In the genomic region with DNA sequence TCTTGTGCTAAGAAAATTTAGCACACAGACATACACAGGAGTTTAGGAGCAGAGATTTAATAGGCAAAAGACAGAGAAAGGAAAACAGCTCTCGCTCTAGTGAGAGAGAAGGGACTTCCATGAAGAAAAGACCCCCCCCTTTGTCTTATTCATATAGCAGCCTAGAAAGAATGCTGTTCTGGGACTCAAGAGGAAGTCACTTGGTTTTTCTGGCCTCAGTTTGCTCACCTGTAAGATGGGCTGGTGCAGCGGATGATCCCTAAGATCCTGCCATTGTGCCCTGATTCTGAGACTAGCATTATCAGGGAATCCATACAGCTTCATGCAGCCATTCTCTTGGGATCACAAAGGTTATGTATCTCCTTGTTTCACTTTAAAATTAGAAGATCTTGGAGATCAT, we compare ENCODE assay signal across 17 cellular contexts. TPM values are rescaled to one million over a fixed set of nuclear protein-coding genes. Genes with fewer than 3 reads are reported as not detected.
DNase-seq lines count a peak whose midpoint lies in the region; ATAC-seq and TF ChIP-seq lines count a peak whose summit lies in the region.
"Had no signal": no experiment of that assay in that cellular context is flagged by ENCODE, and none has a peak within 500 bp of the region (broad histone marks: within the 10 kb centered on the region; RNA-seq: fewer than 3 reads in every experiment).

No MANE protein-coding gene starts in this region.

- H3K4me2 ChIP-seq in OCI-LY7 (ENCODE audit: low read length): peak overlapping the region; percentile 50; the same call in 1 of the 2 replicates

- H3K79me2 ChIP-seq in OCI-LY7 (ENCODE audit: insufficient read depth, low read depth, low read length): no peaks in the 10 kb centered on the region

- H3K27ac Mint-ChIP-seq in MCF 10A (ENCODE audit: low read depth, unreplicated experiment): no peak overlapping the region
- H3K27ac Mint-ChIP-seq in Calu3 (ENCODE audit: unreplicated experiment): peak overlapping the region; percentile 54
- H3K27ac Mint-ChIP-seq in naive B cell: peak overlapping the region in 5 of 6 donors; percentile 9 to 67 (median 51)
- H3K27ac Mint-ChIP-seq: CD4-positive, alpha-beta memory T cell had no signal

- H3K4me3 Mint-ChIP-seq in MCF 10A (ENCODE audit: unreplicated experiment) (no peak overlapping the region), Calu3 (ENCODE audit: low read depth, unreplicated experiment) (no peak overlapping the region), naive B cell (peak overlapping the region in 5 of 8 donors; percentile 47 to 62 (median 53))
- H3K4me3 Mint-ChIP-seq: CD4-positive, alpha-beta memory T cell had no signal

- H3K9me2 ChIP-seq in OCI-LY7 (ENCODE audit: insufficient read depth, low read length): no peaks in the 10 kb centered on the region

- H3K27me3 Mint-ChIP-seq in MCF 10A (ENCODE audit: insufficient read depth, unreplicated experiment): no peaks in the 10 kb centered on the region
- H3K27me3 Mint-ChIP-seq in Calu3 (ENCODE audit: unreplicated experiment): no peaks in the 10 kb centered on the region
- no peaks in the 10 kb centered on the region for H3K27me3 Mint-ChIP-seq in naive B cell

- H3K4me1 Mint-ChIP-seq in MCF 10A (ENCODE audit: insufficient read depth, unreplicated experiment) (peaks cover 14% of the 10 kb centered on the region), Calu3 (ENCODE audit: low read depth, unreplicated experiment) (peaks cover 26% of the 10 kb centered on the region), naive B cell (peaks cover 16 to 30% (median 25%) of the 10 kb centered on the region in 3 donors)

- H2AFZ ChIP-seq in OCI-LY7 (ENCODE audit: low read length): no peak overlapping the region

- no peaks in the 10 kb centered on the region for H4K20me1 ChIP-seq in OCI-LY7 (ENCODE audit: insufficient read depth, low read length)

- H3K36me3 Mint-ChIP-seq in MCF 10A (ENCODE audit: insufficient read depth, unreplicated experiment): no peaks in the 10 kb centered on the region
- no peaks in the 10 kb centered on the region for H3K36me3 Mint-ChIP-seq in Calu3 (ENCODE audit: insufficient read depth, unreplicated experiment)
- H3K36me3 Mint-ChIP-seq in naive B cell: no peaks in the 10 kb centered on the region
- H3K36me3 Mint-ChIP-seq: CD4-positive, alpha-beta memory T cell had no signal

- H3K27me3 ChIP-seq in breast epithelium: no peaks in the 10 kb centered on the region
- H3K27me3 ChIP-seq in uterus: no peaks in the 10 kb centered on the region

- H3K36me3 ChIP-seq in breast epithelium: no peaks in the 10 kb centered on the region
- no peaks in the 10 kb centered on the region for H3K36me3 ChIP-seq in OCI-LY7 (ENCODE audit: insufficient read depth, low read length)
- H3K36me3 ChIP-seq in uterus: no peaks in the 10 kb centered on the region
- H3K36me3 ChIP-seq: HAP-1 had no signal

- TF ChIP-seq POLR2A in breast epithelium (IDR thresholded peaks at IDR 0.05) (no peak), uterus (IDR thresholded peaks at IDR 0.05) (no peak)

- CTCF ChIA-PET in MCF 10A (lab: Yijun Ruan, JAX): interaction anchor here (1.4 kb wide), 1 partner anchor 194 kb away, joined by 7 read pairs; no protein-coding TSS in a partner anchor
- CTCF ChIA-PET in Calu3 (lab: Charles Lee): interaction anchor here (0.6 to 0.7 kb wide), 2 partner anchors 118 to 168 kb away, joined by 4 read pairs; no protein-coding TSS in a partner anchor
- CTCF ChIA-PET in OCI-LY7 (lab: Charles Lee; ENCODE audit: unreplicated experiment): no interaction called here

- ATAC-seq in naive B cell (ENCODE audit: low read depth in 2 of 2) (no peak), GM19397 (IDR thresholded peaks at IDR 0.05; ENCODE audit: unreplicated experiment) (no peak)

- intact Hi-C loops in breast epithelium (cut with DNase I; ENCODE audit: low total_unique reads): loop anchor here (10.0 kb wide), 1 partner anchor 52 kb away; no protein-coding TSS in a partner anchor
- intact Hi-C loops in MCF 10A (cut with micrococcal nuclease): loop anchor here (10.0 kb wide), 1 partner anchor 322 kb away; no protein-coding TSS in a partner anchor
- intact Hi-C loops in Calu3 (cut with micrococcal nuclease; ENCODE audit: unreplicated experiment): no loop called here
- intact Hi-C loops in OCI-LY7 (cut with micrococcal nuclease; ENCODE audit: unreplicated experiment): no loop called here
- intact Hi-C loops in uterus (cut with DNase I; ENCODE audit: low total_unique reads): no loop called here

- H3K27ac ChIP-seq in breast epithelium (peak overlapping the region; percentile 29 to 61), OCI-LY7 (ENCODE audit: low read depth, low read length, poor library complexity, severe bottlenecking) (no peak overlapping the region), uterus (no peak overlapping the region)
- H3K27ac ChIP-seq: 22Rv1, C4-2B had no signal

- H3K4me1 ChIP-seq in breast epithelium (peaks cover 6 to 8% of the 10 kb centered on the region in 2 donors), OCI-LY7 (ENCODE audit: insufficient read depth, low read length, poor library complexity, severe bottlenecking) (peaks cover 22% of the 10 kb centered on the region), uterus (no peaks in the 10 kb centered on the region)

- TF ChIP-seq CTCF in breast epithelium (IDR thresholded peaks at IDR 0.05) (no peak), MCF 10A (IDR thresholded peaks at IDR 0.05; ENCODE audit: unreplicated experiment) (no peak), Calu3 (IDR thresholded peaks at IDR 0.05; ENCODE audit: unreplicated experiment) (no peak), OCI-LY7 (conservative IDR thresholded peaks at IDR 0.05; ENCODE audit: low read length) (no peak), uterus (IDR thresholded peaks at IDR 0.05) (no peak)

- BruUV-seq in MCF 10A (replicated peaks; lab: Mats Ljungman, UMichigan) (no TSS peak), Calu3 (replicated peaks; lab: Mats Ljungman, UMichigan) (no TSS peak), OCI-LY7 (replicated peaks; lab: Mats Ljungman, UMichigan) (no TSS peak)

- no peak overlapping the region for H3K4me3 ChIP-seq in breast epithelium
- H3K4me3 ChIP-seq in OCI-LY7 (ENCODE audit: low read depth, low read length, poor library complexity, severe bottlenecking): no peak overlapping the region
- H3K4me3 ChIP-seq in uterus: no peak overlapping the region
- H3K4me3 ChIP-seq: HAP-1 had no signal

- no peaks in the 10 kb centered on the region for H3K9me3 Mint-ChIP-seq in MCF 10A (ENCODE audit: unreplicated experiment)
- no peaks in the 10 kb centered on the region for H3K9me3 Mint-ChIP-seq in Calu3 (ENCODE audit: low read depth, unreplicated experiment)
- no peaks in the 10 kb centered on the region for H3K9me3 Mint-ChIP-seq in naive B cell
- H3K9me3 Mint-ChIP-seq: CD4-positive, alpha-beta memory T cell had no signal

- H3K9me3 ChIP-seq in breast epithelium (no peaks in the 10 kb centered on the region), OCI-LY7 (ENCODE audit: low read length) (no peaks in the 10 kb centered on the region), uterus (no peaks in the 10 kb centered on the region)
- H3K9me3 ChIP-seq: HAP-1 had no signal

- DNase-seq in breast epithelium (ENCODE audit: low spot score in 2 of 2) (no peak), MCF 10A (ENCODE audit: unreplicated experiment) (no peak), Calu3 (no peak), OCI-LY7 (ENCODE audit: low spot score) (no peak), naive B cell (no peak), uterus (no peak)
- no peak for DNase-seq in stimulated activated CD4-positive, alpha-beta T cell treated with anti-CD3 and anti-CD28 coated beads, Interleukin-1b, Interleukin-23, amount 100 ng/mL, for 48 hours
- DNase-seq: CD4-positive, alpha-beta memory T cell; DMS153; DMS79 treated with DMSO at 0.1 percent for 48 hours; EL had no signal

- POLR2A ChIA-PET in MCF 10A (lab: Yijun Ruan, JAX) (no interaction called here), OCI-LY7 (lab: Charles Lee) (no interaction called here)

RNA-seq across cellular contexts. Expression of a gene that starts 42.7 kb away (rescaled TPM):
- total RNA-seq in breast epithelium (not detected), MCF 10A (2022) (not detected in 2 replicates), Calu3 (2022) (not detected in 2 replicates), OCI-LY7 (2022) (not detected in 2 replicates), uterus (not detected)
- total RNA-seq in OCI-LY7 (2014; rRNA removed; shearing (Covaris generic)): not detected in 2 replicates
- polyA plus RNA-seq in naive B cell (ENCODE audit: low read depth in 6 of 6): not detected
- total RNA-seq: CD4-positive, alpha-beta memory T cell; H1; HT-29 had no signal
- polyA plus RNA-seq: CD4-positive, alpha-beta memory T cell; H1 had no signal

Comparison
In these comparisons a context has a peak if more than half of its experiments do, and no peak if none do; other contexts are left out.
1. H3K27ac ChIP-seq: peak in breast epithelium (2 of 2); none in OCI-LY7 (single experiment) and uterus (0 of 2).
2. H3K4me3 Mint-ChIP-seq: peak in naive B cell (5 of 8); none in MCF 10A (single experiment) and Calu3 (single experiment).
3. intact Hi-C loops: an anchor here in breast epithelium (10.0 kb wide) and MCF 10A (10.0 kb wide); none called in Calu3, OCI-LY7 and uterus.